8 cellular contexts compared by ENCODE assay signal in genomic region chr11:73995247-73995646, GRCh38. TPM values are rescaled to one million over a fixed set of nuclear protein-coding genes. Genes with fewer than 3 reads are reported as not detected.
DNase-seq lines count a peak whose midpoint lies in the region; ATAC-seq and TF ChIP-seq lines count a peak whose summit lies in the region.

No MANE protein-coding gene starts in this region.

- H3K9me3 Mint-ChIP-seq in CD8-positive, alpha-beta T cell: no peaks in the 10 kb centered on the region

- peak overlapping the region; percentile 74 for H3K4me3 Mint-ChIP-seq in CD8-positive, alpha-beta T cell

- no peaks in the 10 kb centered on the region for H3K27me3 Mint-ChIP-seq in CD8-positive, alpha-beta T cell (ENCODE audit: low read depth)

- H3K36me3 ChIP-seq in CD8-positive, alpha-beta T cell (ENCODE audit: insufficient read depth, low read length): no peaks in the 10 kb centered on the region
- H3K36me3 ChIP-seq in gastroesophageal sphincter (peaks cover 0 to 5% of the 10 kb centered on the region in 2 donors), esophagus squamous epithelium (peaks cover 0 to under 1% (median 0%) of the 10 kb centered on the region in 3 donors)

- peaks cover 72% of the 10 kb centered on the region for H3K4me1 ChIP-seq in CD8-positive, alpha-beta T cell (ENCODE audit: insufficient read depth, low read length)
- H3K4me1 ChIP-seq in gastroesophageal sphincter: no peaks in the 10 kb centered on the region
- no peaks in the 10 kb centered on the region for H3K4me1 ChIP-seq in esophagus squamous epithelium

- TF ChIP-seq POLR2A in gastroesophageal sphincter (IDR thresholded peaks at IDR 0.05): no peak
- no peak for TF ChIP-seq POLR2A in esophagus squamous epithelium (IDR thresholded peaks at IDR 0.05)

- H3K27ac ChIP-seq in CD8-positive, alpha-beta T cell (ENCODE audit: low read depth, low read length): peak overlapping the region; percentile 98
- H3K27ac ChIP-seq in gastroesophageal sphincter (no peak overlapping the region), esophagus squamous epithelium (peak overlapping the region in 2 of 4 donors; percentile 7 to 10)

- no peak for DNase-seq in CD8-positive, alpha-beta T cell
- DNase-seq in NOMO-1 treated with DMSO at 0.1 percent for 48 hours (lab: John Stamatoyannopoulos, UW; ENCODE audit: unreplicated experiment): peak; percentile 94
- DNase-seq in Ammon's horn (ENCODE audit: low spot score): no peak
- no peak for DNase-seq in esophagus squamous epithelium (lab: John Stamatoyannopoulos, UW)
- no peak for DNase-seq in posterior cingulate gyrus
- no peak for DNase-seq in NK-92 (lab: John Stamatoyannopoulos, UW; ENCODE audit: unreplicated experiment)

- H3K9me3 ChIP-seq in CD8-positive, alpha-beta T cell (ENCODE audit: low read length): no peaks in the 10 kb centered on the region
- H3K9me3 ChIP-seq in gastroesophageal sphincter (no peaks in the 10 kb centered on the region), esophagus squamous epithelium (no peaks in the 10 kb centered on the region)

- intact Hi-C loops in CD8-positive, alpha-beta T cell (cut with DNase I, micrococcal nuclease): loop anchor here (1.0 to 2.0 kb wide), 5 partner anchors 10 to 38 kb away; no protein-coding TSS in a partner anchor
- intact Hi-C loops in esophagus squamous epithelium (cut with DNase I) (no loop called here), posterior cingulate gyrus (cut with DNase I) (no loop called here)

- H3K27me3 ChIP-seq in CD8-positive, alpha-beta T cell (ENCODE audit: insufficient read depth, low read length): no peaks in the 10 kb centered on the region
- no peaks in the 10 kb centered on the region for H3K27me3 ChIP-seq in gastroesophageal sphincter
- no peaks in the 10 kb centered on the region for H3K27me3 ChIP-seq in esophagus squamous epithelium

- peak; percentile 75 for ATAC-seq in CD8-positive, alpha-beta T cell
- ATAC-seq in GM21360 (IDR thresholded peaks at IDR 0.05; ENCODE audit: unreplicated experiment): peak; percentile 39
- peak; percentile 50 for ATAC-seq in gastroesophageal sphincter

- peaks cover 73% of the 10 kb centered on the region for H3K4me1 Mint-ChIP-seq in CD8-positive, alpha-beta T cell (ENCODE audit: low read depth)

- no peak for TF ChIP-seq CTCF in CD8-positive, alpha-beta T cell (IDR thresholded peaks at IDR 0.05)
- TF ChIP-seq CTCF in gastroesophageal sphincter (IDR thresholded peaks at IDR 0.05) (no peak), esophagus squamous epithelium (IDR thresholded peaks at IDR 0.05) (no peak)

- POLR2A ChIA-PET in CD8-positive, alpha-beta T cell (lab: Charles Lee): interaction anchor here (0.6 to 10.2 kb wide), 11 partner anchors 8 to 40 kb away, joined by 3 to 116 read pairs (median 4); partner anchors contain the start of gene UCP2

- CTCF ChIA-PET in CD8-positive, alpha-beta T cell (lab: Charles Lee): interaction anchor here (0.9 to 4.3 kb wide), 9 partner anchors 9 to 38 kb away, joined by 3 to 32 read pairs (median 4); partner anchors contain the start of genes UCP2 and UCP3

- no peaks in the 10 kb centered on the region for H3K36me3 Mint-ChIP-seq in CD8-positive, alpha-beta T cell

- 76 to 90% methylated on average over 2 of the region's 2 CpGs for WGBS in gastroesophageal sphincter (ENCODE audit: low coverage in 1 of 2), 2 donors
- 40 to 68% methylated on average over 2 of the region's 2 CpGs for WGBS in esophagus squamous epithelium, 2 donors

- H3K4me3 ChIP-seq in CD8-positive, alpha-beta T cell (ENCODE audit: low read depth, low read length): peak overlapping the region; percentile 28
- H3K4me3 ChIP-seq in gastroesophageal sphincter (no peak overlapping the region), esophagus squamous epithelium (no peak overlapping the region)

- TF ChIP-seq EP300 in gastroesophageal sphincter (IDR thresholded peaks at IDR 0.05): no peak

- H3K27ac Mint-ChIP-seq in CD8-positive, alpha-beta T cell: peak overlapping the region; percentile 94

RNA-seq across cellular contexts. Expression of gene UCP2, which starts 12.6 kb away (rescaled TPM):
- 100 to 1,000 TPM; 151 to 156 TPM for total RNA-seq in CD8-positive, alpha-beta T cell
- total RNA-seq in gastroesophageal sphincter (10 to 100 TPM in 3 of 4 donors, 1 to 10 TPM in 1; 5.8 to 37.2 (median 33.2) TPM), esophagus squamous epithelium (10 to 100 TPM in 1 of 4 donors, 1 to 10 TPM in 3; 4.0 to 26.7 (median 7.1) TPM)

RNA-seq across cellular contexts. Expression of gene UCP3, which starts 13.6 kb away (rescaled TPM):
- total RNA-seq in CD8-positive, alpha-beta T cell: 1 to 10 TPM; 1.7 to 2.2 TPM
- 1 to 10 TPM in 3 of 4 donors, under 1 TPM in 1; 0.64 to 2.5 (median 1.6) TPM for total RNA-seq in gastroesophageal sphincter
- total RNA-seq in esophagus squamous epithelium: 1 to 10 TPM in 1 of 4 donors, under 1 TPM in 2, not detected in 1; 0.53 to 1.5 (median 0.92) TPM

RNA-seq across cellular contexts. Expression of gene DNAJB13, which starts 44.4 kb away (rescaled TPM):
- not detected for total RNA-seq in CD8-positive, alpha-beta T cell
- total RNA-seq in gastroesophageal sphincter (not detected), esophagus squamous epithelium (not detected)

Comparison
In these comparisons a context has a peak if more than half of its experiments do, and no peak if none do; other contexts are left out.
1. intact Hi-C loops: an anchor here in CD8-positive, alpha-beta T cell (1.0 to 2.0 kb wide); none called in esophagus squamous epithelium and posterior cingulate gyrus.